Comparison of ENCODE assay signal across 8 cellular contexts in the genomic region with DNA sequence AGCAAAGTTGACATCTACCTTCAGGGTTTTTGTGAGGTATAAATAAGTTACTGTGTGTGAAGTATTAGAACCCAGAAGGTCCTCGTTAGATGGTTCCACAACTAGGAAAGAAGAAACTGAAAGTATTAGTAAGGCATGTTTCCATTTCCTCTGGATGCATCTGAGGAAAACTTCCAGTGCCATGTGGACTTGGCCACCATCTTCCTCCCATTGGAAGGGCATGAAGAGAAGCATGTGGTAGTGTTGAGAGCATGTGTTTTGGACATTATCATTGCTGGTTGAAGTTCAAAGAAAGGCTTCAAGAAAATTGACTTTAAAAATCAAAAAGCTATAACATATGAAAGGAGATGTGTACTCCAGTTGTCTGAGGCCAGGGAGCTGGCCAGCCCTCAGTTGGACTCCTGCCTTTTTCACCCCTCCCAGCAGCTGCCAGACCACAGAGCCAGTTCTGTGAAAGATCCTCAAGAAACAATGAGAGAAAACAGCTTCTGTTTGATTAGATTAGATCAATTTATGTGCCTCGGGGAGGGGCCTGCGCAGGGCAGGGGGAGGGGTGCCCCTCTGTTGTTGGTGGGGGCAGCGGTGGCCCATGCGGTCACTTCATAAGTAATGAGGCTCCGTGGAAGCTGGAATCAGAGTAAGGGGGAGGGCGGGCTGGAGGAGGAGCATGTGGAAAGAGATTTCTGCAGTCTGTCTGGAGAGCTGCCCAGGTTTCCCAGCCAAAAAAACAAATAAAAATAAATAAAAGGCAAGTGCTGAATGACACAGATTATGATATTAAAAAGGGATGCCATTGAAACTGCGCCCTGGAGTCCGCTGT.
A peak's percentile ranks its signal among the peaks of the same experiment; 100 is the strongest.
DNase-seq lines count a peak whose midpoint lies in the region; ATAC-seq and TF ChIP-seq lines count a peak whose summit lies in the region.

No MANE protein-coding gene starts in this region.

- WGBS in lower leg skin, 2 donors: 5% methylated on average over 9 of the region's 9 CpGs

- peak overlapping the region; percentile 70 for H3K27ac ChIP-seq in cingulate gyrus (ENCODE audit: low read depth, low read length)
- H3K27ac ChIP-seq in substantia nigra (ENCODE audit: low read depth, low read length, poor library complexity, severe bottlenecking): peak overlapping the region; percentile 86

- intact Hi-C loops in lower leg skin (cut with DNase I; ENCODE audit: low total_unique reads): no loop called here

- peak overlapping the region; percentile 91 for H3K27ac Mint-ChIP-seq in T-helper 2 cell treated with Interferon-gamma antibody and Interleukin-4, amounts not matched to agents 5 μg/mL and 100 μg/mL, for 36 hours

- no peaks in the 10 kb centered on the region for H3K27me3 Mint-ChIP-seq in T-helper 2 cell treated with Interferon-gamma antibody and Interleukin-4, amounts not matched to agents 5 μg/mL and 100 μg/mL, for 36 hours (ENCODE audit: low read depth)

- no peak for DNase-seq in T-helper 2 cell treated with Interferon-gamma antibody and Interleukin-4, amounts not matched to agents 5 μg/mL and 100 μg/mL, for 36 hours (ENCODE audit: low spot score)
- DNase-seq in T-helper 2 cell (no peak), NCI-H748 (lab: John Stamatoyannopoulos, UW; ENCODE audit: unreplicated experiment) (peak; percentile 97), lower leg skin (ENCODE audit: low spot score in 2 of 2) (peak; percentile 75 to 92), substantia nigra (lab: John Stamatoyannopoulos, UW) (peak in 48 of 49 donors; percentile 22 to 92 (median 71)), HK-2 (ENCODE audit: unreplicated experiment) (no peak)

- TF ChIP-seq CTCF in lower leg skin (IDR thresholded peaks at IDR 0.05): no peak

- peak overlapping the region; percentile 86 for H3K4me3 Mint-ChIP-seq in T-helper 2 cell treated with Interferon-gamma antibody and Interleukin-4, amounts not matched to agents 5 μg/mL and 100 μg/mL, for 36 hours

- no peak overlapping the region for H3K4me3 ChIP-seq in lower leg skin (ENCODE audit: low read depth, poor library complexity, severe bottlenecking)

- no peak for ATAC-seq in GM21723 (IDR thresholded peaks at IDR 0.05; ENCODE audit: unreplicated experiment)

- no peaks in the 10 kb centered on the region for H3K36me3 Mint-ChIP-seq in T-helper 2 cell treated with Interferon-gamma antibody and Interleukin-4, amounts not matched to agents 5 μg/mL and 100 μg/mL, for 36 hours (ENCODE audit: low read depth)

- TF ChIP-seq POLR2A in lower leg skin (IDR thresholded peaks at IDR 0.05): no peak

- H3K9me3 Mint-ChIP-seq in T-helper 2 cell treated with Interferon-gamma antibody and Interleukin-4, amounts not matched to agents 5 μg/mL and 100 μg/mL, for 36 hours: no peaks in the 10 kb centered on the region

- H3K4me1 Mint-ChIP-seq in T-helper 2 cell treated with Interferon-gamma antibody and Interleukin-4, amounts not matched to agents 5 μg/mL and 100 μg/mL, for 36 hours (ENCODE audit: low read depth): peaks cover 73% of the 10 kb centered on the region

Comparison
In these comparisons a context has a peak if more than half of its experiments do, and no peak if none do; other contexts are left out.
1. DNase-seq: peak in NCI-H748 (single experiment), lower leg skin (2 of 2) and substantia nigra (48 of 49); none in T-helper 2 cell treated with Interferon-gamma antibody and Interleukin-4, amounts not matched to agents 5 μg/mL and 100 μg/mL, for 36 hours (single experiment), T-helper 2 cell (0 of 5) and HK-2 (single experiment).